ENCODE assay signal across 23 cellular contexts in genomic region chr14:97407701-97408407, GRCh38.
A peak's percentile ranks its signal among the peaks of the same experiment; 100 is the strongest.
DNase-seq lines count a peak whose midpoint lies in the region; ATAC-seq and TF ChIP-seq lines count a peak whose summit lies in the region.
"Had no signal": no experiment of that assay in that cellular context is flagged by ENCODE, and none has a peak within 500 bp of the region (broad histone marks: within the 10 kb centered on the region; RNA-seq: fewer than 3 reads in every experiment).

No MANE protein-coding gene starts in this region.

- no peaks in the 10 kb centered on the region for H3K27me3 Mint-ChIP-seq in activated CD4-positive, alpha-beta T cell treated with anti-CD3 and anti-CD28 coated beads, Interleukin-2, amount 10 ng/mL, durations not matched to agents 7 days and 5 days
- H3K27me3 Mint-ChIP-seq in activated T-helper 17 cell treated with anti-CD3 and anti-CD28 coated beads, Interleukin-2, amount 50 U/mL, for 72 hours = peaks cover under 1% of the 10 kb centered on the region

- TF ChIP-seq EP300 in neural cell (conservative IDR thresholded peaks at IDR 0.05; ENCODE audit: poor library complexity, severe bottlenecking) = no peak

- peak overlapping the region; percentile 98 for H3K27ac ChIP-seq in neural cell (ENCODE audit: low read length)
- H3K27ac ChIP-seq: cardiac muscle cell, right atrium auricular region, tibial artery had no signal

- H3K9me3 Mint-ChIP-seq in activated CD4-positive, alpha-beta T cell treated with anti-CD3 and anti-CD28 coated beads, Interleukin-2, amount 10 ng/mL, durations not matched to agents 7 days and 5 days = no peaks in the 10 kb centered on the region
- no peaks in the 10 kb centered on the region for H3K9me3 Mint-ChIP-seq in activated T-helper 17 cell treated with anti-CD3 and anti-CD28 coated beads, Interleukin-2, amount 50 U/mL, for 72 hours
- H3K9me3 Mint-ChIP-seq: stimulated activated naive CD8-positive, alpha-beta T cell treated with anti-CD3 and anti-CD28 coated beads, Interleukin-15, Interleukin-2, amounts not matched to agents 100 ng/mL and 50 ng/mL, for 24 hours had no signal

- no peaks in the 10 kb centered on the region for H3F3A ChIP-seq in neural cell (ENCODE audit: insufficient read depth, low read length, poor library complexity, severe bottlenecking)

- TF ChIP-seq RAD21 in neural cell (conservative IDR thresholded peaks at IDR 0.05) = no peak

- peaks cover 4% of the 10 kb centered on the region for H3K4me1 Mint-ChIP-seq in activated CD4-positive, alpha-beta T cell treated with anti-CD3 and anti-CD28 coated beads, Interleukin-2, amount 10 ng/mL, durations not matched to agents 7 days and 5 days
- H3K4me1 Mint-ChIP-seq in activated T-helper 17 cell treated with anti-CD3 and anti-CD28 coated beads, Interleukin-2, amount 50 U/mL, for 72 hours = peaks cover 26% of the 10 kb centered on the region
- H3K4me1 Mint-ChIP-seq: IgD-negative memory B cell had no signal

- POLR2A ChIA-PET in activated CD4-positive, alpha-beta T cell treated with anti-CD3 and anti-CD28 coated beads, Interleukin-2, amount 10 ng/mL, durations not matched to agents 7 days and 5 days (lab: Charles Lee) = interaction anchor here (0.5 kb wide), 1 partner anchor 50 kb away, joined by 3 read pairs; no protein-coding TSS in a partner anchor

- H3K27me3 ChIP-seq in neural cell (ENCODE audit: insufficient read depth, low read depth, low read length) = no peaks in the 10 kb centered on the region

- no peaks in the 10 kb centered on the region for H3K79me2 ChIP-seq in neural cell (replicated peaks; ENCODE audit: insufficient read depth, low read length)

- TF ChIP-seq CTCF in GM12865 (IDR thresholded peaks at IDR 0.05; ENCODE audit: insufficient read depth, low read depth, low read length, missing control alignments) (no peak), neural cell (IDR thresholded peaks at IDR 0.05; ENCODE audit: poor library complexity, severe bottlenecking) (no peak)

- H3K4me3 Mint-ChIP-seq in activated CD4-positive, alpha-beta T cell treated with anti-CD3 and anti-CD28 coated beads, Interleukin-2, amount 10 ng/mL, durations not matched to agents 7 days and 5 days = peak overlapping the region; percentile 24
- no peak overlapping the region for H3K4me3 Mint-ChIP-seq in activated T-helper 17 cell treated with anti-CD3 and anti-CD28 coated beads, Interleukin-2, amount 50 U/mL, for 72 hours
- H3K4me3 Mint-ChIP-seq: IgD-negative memory B cell; stimulated activated naive CD8-positive, alpha-beta T cell treated with anti-CD3 and anti-CD28 coated beads, Interleukin-15, Interleukin-2, amounts not matched to agents 100 ng/mL and 50 ng/mL, for 24 hours had no signal

- H3K36me3 ChIP-seq in neural cell (ENCODE audit: insufficient read depth, low read length) = no peaks in the 10 kb centered on the region
- H3K36me3 ChIP-seq: BE2C, cardiac muscle cell, right atrium auricular region, spleen, tibial artery had no signal

- ATAC-seq in activated T-helper 17 cell treated with anti-CD3 and anti-CD28 coated beads, Interleukin-2, amount 50 U/mL, for 72 hours (replicated peaks) = peak; percentile 25
- ATAC-seq in HG02610 (IDR thresholded peaks at IDR 0.05; ENCODE audit: unreplicated experiment) = no peak

- H3K9me2 ChIP-seq in neural cell (ENCODE audit: insufficient read depth, low read length) = no peaks in the 10 kb centered on the region

- no peak overlapping the region for H3K4me2 ChIP-seq in neural cell (ENCODE audit: low read length)

- peak overlapping the region; percentile 91 for H3K27ac Mint-ChIP-seq in activated CD4-positive, alpha-beta T cell treated with anti-CD3 and anti-CD28 coated beads, Interleukin-2, amount 10 ng/mL, durations not matched to agents 7 days and 5 days
- peak overlapping the region; percentile 91 for H3K27ac Mint-ChIP-seq in activated T-helper 17 cell treated with anti-CD3 and anti-CD28 coated beads, Interleukin-2, amount 50 U/mL, for 72 hours

- peaks cover 1% of the 10 kb centered on the region for H3K36me3 Mint-ChIP-seq in activated CD4-positive, alpha-beta T cell treated with anti-CD3 and anti-CD28 coated beads, Interleukin-2, amount 10 ng/mL, durations not matched to agents 7 days and 5 days (ENCODE audit: low read depth)
- H3K36me3 Mint-ChIP-seq in activated T-helper 17 cell treated with anti-CD3 and anti-CD28 coated beads, Interleukin-2, amount 50 U/mL, for 72 hours (ENCODE audit: low read depth) = peaks cover 5% of the 10 kb centered on the region
- H3K36me3 Mint-ChIP-seq: IgD-negative memory B cell had no signal

- CTCF ChIA-PET in activated CD4-positive, alpha-beta T cell treated with anti-CD3 and anti-CD28 coated beads, Interleukin-2, amount 10 ng/mL, durations not matched to agents 7 days and 5 days (lab: Charles Lee) = no interaction called here

- peak overlapping the region; percentile 15; the same call in 1 of the 2 replicates for H3K4me3 ChIP-seq in GM12865 (ENCODE audit: low read depth, low read length)
- no peak overlapping the region for H3K4me3 ChIP-seq in neural cell (ENCODE audit: low read length)
- H3K4me3 ChIP-seq: cardiac muscle cell, right atrium auricular region, spleen, tibial artery had no signal

- no peak overlapping the region for H2AFZ ChIP-seq in neural cell (ENCODE audit: low read depth, low read length)

- no peaks in the 10 kb centered on the region for H4K20me1 ChIP-seq in neural cell (ENCODE audit: insufficient read depth)

- H3K9ac ChIP-seq in neural cell (ENCODE audit: low read length) = peak overlapping the region; percentile 86

- H3K9me3 ChIP-seq in neural cell (ENCODE audit: low read length) = no peaks in the 10 kb centered on the region
- H3K9me3 ChIP-seq: BE2C, right atrium auricular region, spleen, tibial artery had no signal

- no peak for DNase-seq in activated CD4-positive, alpha-beta T cell treated with anti-CD3 and anti-CD28 coated beads, Interleukin-2, amount 10 ng/mL, durations not matched to agents 7 days and 5 days
- no peak for DNase-seq in activated CD4-positive, alpha-beta T cell treated with anti-CD3 and anti-CD28 coated beads for 48 hours
- peak; percentile 57 for DNase-seq in GM12865 (ENCODE audit: low read depth)
- DNase-seq in DMS79 treated with DMSO at 0.1 percent for 48 hours (lab: John Stamatoyannopoulos, UW) = no peak
- DNase-seq in SW480 (ENCODE audit: low spot score) = no peak
- DNase-seq: amygdala; BE2C; dermis blood vessel endothelial cell; head of caudate nucleus; mesenchymal stem cell; NCI-H2081 treated with DMSO at 0.1 percent for 48 hours; NCI-H446 treated with DMSO at 0.1 percent for 48 hours; SIG-M5; spleen; stimulated activated CD4-positive, alpha-beta T cell treated with anti-CD3 and anti-CD28 coated beads, Interleukin-4, amount 100 ng/mL, for 4 hours; tibial artery had no signal

TF ChIP-seq in neural cell, 6 proteins besides CTCF, POLR2A, EP300 and RAD21:
- TF ChIP-seq EZH2 (IDR thresholded peaks at IDR 0.05; ENCODE audit: borderline replicate concordance, insufficient read depth, low read length, poor library complexity, severe bottlenecking) (no peak), TAF1 (IDR thresholded peaks at IDR 0.05; ENCODE audit: low read depth) (no peak), SMC3 (conservative IDR thresholded peaks at IDR 0.05; ENCODE audit: poor library complexity) (no peak), POLR2AphosphoS5 (IDR thresholded peaks at IDR 0.05) (no peak), MXI1 (conservative IDR thresholded peaks at IDR 0.05; ENCODE audit: poor library complexity, severe bottlenecking) (no peak), REST (IDR thresholded peaks at IDR 0.05; ENCODE audit: borderline replicate concordance) (no peak)
